Comparison of ENCODE assay signal across 22 cellular contexts in genomic region chr15:93362203-93362602, GRCh38.
A peak's percentile ranks its signal among the peaks of the same experiment; 100 is the strongest.
DNase-seq lines count a peak whose midpoint lies in the region; ATAC-seq and TF ChIP-seq lines count a peak whose summit lies in the region.
"Had no signal": no experiment of that assay in that cellular context is flagged by ENCODE, and none has a peak within 500 bp of the region (broad histone marks: within the 10 kb centered on the region; RNA-seq: fewer than 3 reads in every experiment).

No MANE protein-coding gene starts in this region.

- peaks cover 38% of the 10 kb centered on the region for H3K27me3 ChIP-seq in H7 (ENCODE audit: control insufficient read depth, insufficient read depth, low read length)
- H3K27me3 ChIP-seq: BLaER1, SJSA1 had no signal

- POLR2A ChIA-PET in WTC11 (lab: Charles Lee): interaction anchor here (0.7 to 1.1 kb wide), 2 partner anchors 24 to 274 kb away, joined by 3 read pairs; no protein-coding TSS in a partner anchor

- CTCF ChIA-PET in WTC11 (lab: Charles Lee): interaction anchor here (1.3 to 2.5 kb wide), 4 partner anchors 28 to 757 kb away, joined by 3 to 12 read pairs (median 6); no protein-coding TSS in a partner anchor

- H3K4me3 ChIP-seq in H7 (ENCODE audit: insufficient read depth, low read depth, low read length): no peak overlapping the region
- H3K4me3 ChIP-seq: A549, BLaER1, GM12878, MG63, SJSA1 had no signal

- 0 out of 2 replicates have a peak overlapping the region, but pooled peaks have one; percentile 13 for H3K4me3 Mint-ChIP-seq in WTC11
- peak overlapping the region; percentile 65 for H3K4me3 Mint-ChIP-seq in neural crest cell
- H3K4me3 Mint-ChIP-seq: CD8-positive, alpha-beta T cell; HFFc6; IgD-negative memory B cell had no signal

- H3K27me3 Mint-ChIP-seq in WTC11 (ENCODE audit: low read depth) (peaks cover 100% of the 10 kb centered on the region), neural crest cell (ENCODE audit: low read depth) (no peaks in the 10 kb centered on the region)
- H3K27me3 Mint-ChIP-seq: IgD-negative memory B cell had no signal

- H3K36me3 Mint-ChIP-seq in WTC11 (no peaks in the 10 kb centered on the region), neural crest cell (ENCODE audit: low read depth) (no peaks in the 10 kb centered on the region)
- H3K36me3 Mint-ChIP-seq: CD8-positive, alpha-beta T cell; IgD-negative memory B cell had no signal

- ATAC-seq in WTC11: peak; percentile 71
- ATAC-seq: CD8-positive, alpha-beta T cell; GM12878 had no signal

- H3K4me1 Mint-ChIP-seq in WTC11 (peaks cover 53% of the 10 kb centered on the region), neural crest cell (peaks cover 84% of the 10 kb centered on the region)
- H3K4me1 Mint-ChIP-seq: IgD-negative memory B cell had no signal

- H3K36me3 ChIP-seq in H7 (replicated peaks; ENCODE audit: control insufficient read depth, insufficient read depth, low read length): no peaks in the 10 kb centered on the region
- H3K36me3 ChIP-seq: BLaER1, MG63, SJSA1 had no signal

- no peak overlapping the region for H3K27ac Mint-ChIP-seq in WTC11
- peak overlapping the region; percentile 99 for H3K27ac Mint-ChIP-seq in neural crest cell (ENCODE audit: unreplicated experiment)
- H3K27ac Mint-ChIP-seq: CD8-positive, alpha-beta T cell; HFFc6; IgD-negative memory B cell had no signal

- DNase-seq in H7 (peak; percentile 72), WTC11 (ENCODE audit: low spot score) (peak; percentile 52), iPS DF 4.7 (ENCODE audit: extremely low read depth, low spot score) (peak; percentile 30), neural crest cell (ENCODE audit: low read depth, low spot score) (no peak), KG1 (lab: John Stamatoyannopoulos, UW) (no peak), NCI-H1436 (lab: John Stamatoyannopoulos, UW) (no peak), Ammon's horn (ENCODE audit: low spot score) (no peak)
- DNase-seq: Calu3; CD8-positive, alpha-beta T cell; HFFc6; Kasumi-1; MG63; NCI-H1092; NCI-H1694 treated with DMSO at 0.1 percent for 48 hours; NCI-H2107; NCI-H345; NCI-H524 treated with DMSO at 0.1 percent for 48 hours had no signal

- TF ChIP-seq CTCF in WTC11 (IDR thresholded peaks at IDR 0.05) (no peak), neural crest cell (conservative IDR thresholded peaks at IDR 0.05) (no peak)

- H3K9me3 Mint-ChIP-seq in WTC11: no peaks in the 10 kb centered on the region
- no peaks in the 10 kb centered on the region for H3K9me3 Mint-ChIP-seq in neural crest cell
- H3K9me3 Mint-ChIP-seq: CD8-positive, alpha-beta T cell had no signal

TF ChIP-seq in WTC11, 78 proteins besides CTCF, POLR2A, EP300 and RAD21 (continues in another document):
- no peak; the same call in 1 of the 2 replicates for TF ChIP-seq MAX (CRISPR knock-in tag; IDR thresholded peaks at IDR 0.05)
- 0 out of 2 replicates have a peak, but pooled peaks have one; percentile 65 for TF ChIP-seq FOXK1 (CRISPR knock-in tag; IDR thresholded peaks at IDR 0.05)
- TF ChIP-seq ZNF317 (CRISPR knock-in tag; IDR thresholded peaks at IDR 0.05; ENCODE audit: borderline replicate concordance, low read depth): no peak
- TF ChIP-seq E2F4 (CRISPR knock-in tag; IDR thresholded peaks at IDR 0.05; ENCODE audit: borderline replicate concordance, low read depth): no peak
- TF ChIP-seq GTF2I (CRISPR knock-in tag; conservative IDR thresholded peaks at IDR 0.05): no peak
- TF ChIP-seq JAZF1 (CRISPR knock-in tag; IDR thresholded peaks at IDR 0.05): no peak
- no peak for TF ChIP-seq ZNF416 (CRISPR knock-in tag; IDR thresholded peaks at IDR 0.05)
- TF ChIP-seq ZNF263 (CRISPR knock-in tag; IDR thresholded peaks at IDR 0.05; ENCODE audit: low read depth): no peak
- no peak for TF ChIP-seq GRHL2 (CRISPR knock-in tag; IDR thresholded peaks at IDR 0.05; ENCODE audit: insufficient replicate concordance, severe bottlenecking)
- no peak for TF ChIP-seq NR3C1 (CRISPR knock-in tag; conservative IDR thresholded peaks at IDR 0.05; ENCODE audit: low read depth)
- TF ChIP-seq RELA (CRISPR knock-in tag; IDR thresholded peaks at IDR 0.05; ENCODE audit: borderline replicate concordance): no peak
- TF ChIP-seq ERG (CRISPR knock-in tag; IDR thresholded peaks at IDR 0.05): no peak
- TF ChIP-seq ZNF532 (CRISPR knock-in tag; IDR thresholded peaks at IDR 0.05; ENCODE audit: borderline replicate concordance): no peak
- TF ChIP-seq TEAD4 (CRISPR knock-in tag; IDR thresholded peaks at IDR 0.05): no peak
- TF ChIP-seq USF1 (CRISPR knock-in tag; IDR thresholded peaks at IDR 0.05): no peak; the same call in 1 of the 2 replicates
- no peak for TF ChIP-seq ATF3 (CRISPR knock-in tag; conservative IDR thresholded peaks at IDR 0.05)
- no peak for TF ChIP-seq FOXP1 (CRISPR knock-in tag; IDR thresholded peaks at IDR 0.05; ENCODE audit: borderline replicate concordance)
- no peak for TF ChIP-seq PRRX2 (CRISPR knock-in tag; IDR thresholded peaks at IDR 0.05)

Comparison
In these comparisons a context has a peak if more than half of its experiments do, and no peak if none do; other contexts are left out.
1. DNase-seq: peak in H7 (single experiment), WTC11 (single experiment) and iPS DF 4.7 (single experiment); none in neural crest cell (single experiment), KG1 (single experiment), NCI-H1436 (single experiment) and Ammon's horn (single experiment).